ENCODE assay signal across 20 cellular contexts in the genomic region with DNA sequence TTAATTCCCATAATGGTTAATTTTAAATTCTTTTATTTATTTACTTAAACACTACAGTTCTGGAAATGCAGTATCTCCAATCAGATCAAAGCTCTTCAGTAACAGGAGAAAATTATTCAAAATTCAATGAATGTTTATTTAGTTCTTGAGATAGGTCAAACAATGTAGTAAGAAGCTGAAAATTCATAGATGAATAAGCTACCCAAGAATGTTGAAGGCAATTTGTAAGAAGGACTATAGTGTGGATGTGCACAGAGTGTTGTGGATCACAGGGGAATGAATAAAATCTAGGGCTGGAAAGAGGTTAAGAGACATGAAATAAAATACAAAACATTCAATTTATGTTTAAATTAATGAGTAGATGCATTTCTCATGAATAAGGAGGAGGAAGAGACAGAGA.
DNase-seq lines count a peak whose midpoint lies in the region; ATAC-seq and TF ChIP-seq lines count a peak whose summit lies in the region.
"Had no signal": no experiment of that assay in that cellular context is flagged by ENCODE, and none has a peak within 500 bp of the region (broad histone marks: within the 10 kb centered on the region; RNA-seq: fewer than 3 reads in every experiment).

No MANE protein-coding gene starts in this region.

- H3K27me3 Mint-ChIP-seq in stimulated activated memory B cell treated with anti-CD40 and anti-IgM and Interleukin-4, amounts not matched to agents 10 μg/mL and 1 μg/mL and 100 μg/mL, for 72 hours, result no peaks in the 10 kb centered on the region
- H3K27me3 Mint-ChIP-seq: B cell; CD4-positive, CD25-positive, alpha-beta regulatory T cell had no signal

- H3K27ac Mint-ChIP-seq in stimulated activated memory B cell treated with anti-CD40 and anti-IgM and Interleukin-4, amounts not matched to agents 10 μg/mL and 1 μg/mL and 100 μg/mL, for 72 hours, result no peak overlapping the region
- H3K27ac Mint-ChIP-seq: B cell; CD4-positive, CD25-positive, alpha-beta regulatory T cell; CD8-positive, alpha-beta T cell had no signal

- no peaks in the 10 kb centered on the region for H3K36me3 Mint-ChIP-seq in stimulated activated memory B cell treated with anti-CD40 and anti-IgM and Interleukin-4, amounts not matched to agents 10 μg/mL and 1 μg/mL and 100 μg/mL, for 72 hours
- H3K36me3 Mint-ChIP-seq: CD4-positive, CD25-positive, alpha-beta regulatory T cell; CD8-positive, alpha-beta T cell had no signal

- intact Hi-C loops in lower lobe of right lung (cut with DNase I), result no loop called here

- peak; percentile 59 to 72 for ATAC-seq in lower lobe of right lung
- ATAC-seq in stimulated activated memory B cell treated with anti-CD40 and anti-IgM and Interleukin-4, amounts not matched to agents 10 μg/mL and 1 μg/mL and 100 μg/mL, for 72 hours, result no peak
- ATAC-seq in GM21367 (IDR thresholded peaks at IDR 0.05; ENCODE audit: unreplicated experiment), result no peak
- ATAC-seq: CD8-positive, alpha-beta T cell had no signal

- no peak overlapping the region for H3K4me3 ChIP-seq in lower lobe of right lung
- H3K4me3 ChIP-seq: BLaER1, GM23248 had no signal

- H3K27ac ChIP-seq in lower lobe of right lung, result no peak overlapping the region
- H3K27ac ChIP-seq: 22Rv1, BLaER1, C4-2B, GM23248 had no signal

- no peaks in the 10 kb centered on the region for H3K9me3 Mint-ChIP-seq in stimulated activated memory B cell treated with anti-CD40 and anti-IgM and Interleukin-4, amounts not matched to agents 10 μg/mL and 1 μg/mL and 100 μg/mL, for 72 hours
- H3K9me3 Mint-ChIP-seq: CD8-positive, alpha-beta T cell had no signal

- peak; percentile 20 for DNase-seq in ELR (ENCODE audit: low read depth)
- no peak for DNase-seq in lower lobe of right lung
- DNase-seq in non-pigmented ciliary epithelial cell (ENCODE audit: low read depth), result peak; percentile 1
- no peak for DNase-seq in D341Med (ENCODE audit: low spot score)
- DNase-seq: Caco-2; CD4-positive, CD25-positive, alpha-beta regulatory T cell; CD8-positive, alpha-beta T cell; DMS 273 treated with DMSO at 0.1 percent for 48 hours; DMS79; EL; GF-D8; GM23248; H7; HCEC 1CT had no signal

- H3K27me3 ChIP-seq in lower lobe of right lung (ENCODE audit: low read depth), result no peaks in the 10 kb centered on the region
- H3K27me3 ChIP-seq: BLaER1 had no signal

- H3K4me3 Mint-ChIP-seq in stimulated activated memory B cell treated with anti-CD40 and anti-IgM and Interleukin-4, amounts not matched to agents 10 μg/mL and 1 μg/mL and 100 μg/mL, for 72 hours, result no peak overlapping the region
- H3K4me3 Mint-ChIP-seq: B cell; CD4-positive, CD25-positive, alpha-beta regulatory T cell; CD8-positive, alpha-beta T cell had no signal

- no peaks in the 10 kb centered on the region for H3K36me3 ChIP-seq in lower lobe of right lung
- H3K36me3 ChIP-seq: BLaER1 had no signal

- no peaks in the 10 kb centered on the region for H3K9me3 ChIP-seq in lower lobe of right lung
- H3K9me3 ChIP-seq: BLaER1, Caco-2 had no signal

- H3K4me1 Mint-ChIP-seq in stimulated activated memory B cell treated with anti-CD40 and anti-IgM and Interleukin-4, amounts not matched to agents 10 μg/mL and 1 μg/mL and 100 μg/mL, for 72 hours, result no peaks in the 10 kb centered on the region
- H3K4me1 Mint-ChIP-seq: B cell; CD4-positive, CD25-positive, alpha-beta regulatory T cell had no signal

- TF ChIP-seq CTCF in lower lobe of right lung (IDR thresholded peaks at IDR 0.05), result no peak

- H3K4me1 ChIP-seq in lower lobe of right lung, result no peaks in the 10 kb centered on the region
- H3K4me1 ChIP-seq: BLaER1, Caco-2 had no signal

Comparison
In these comparisons a context has a peak if more than half of its experiments do, and no peak if none do; other contexts are left out.
1. DNase-seq: peak in ELR (single experiment) and non-pigmented ciliary epithelial cell (single experiment); none in lower lobe of right lung (single experiment) and D341Med (single experiment).
2. ATAC-seq: peak in lower lobe of right lung (2 of 2); none in stimulated activated memory B cell treated with anti-CD40 and anti-IgM and Interleukin-4, amounts not matched to agents 10 μg/mL and 1 μg/mL and 100 μg/mL, for 72 hours (single experiment) and GM21367 (single experiment).